39 cellular contexts compared by ENCODE assay signal in the genomic region with DNA sequence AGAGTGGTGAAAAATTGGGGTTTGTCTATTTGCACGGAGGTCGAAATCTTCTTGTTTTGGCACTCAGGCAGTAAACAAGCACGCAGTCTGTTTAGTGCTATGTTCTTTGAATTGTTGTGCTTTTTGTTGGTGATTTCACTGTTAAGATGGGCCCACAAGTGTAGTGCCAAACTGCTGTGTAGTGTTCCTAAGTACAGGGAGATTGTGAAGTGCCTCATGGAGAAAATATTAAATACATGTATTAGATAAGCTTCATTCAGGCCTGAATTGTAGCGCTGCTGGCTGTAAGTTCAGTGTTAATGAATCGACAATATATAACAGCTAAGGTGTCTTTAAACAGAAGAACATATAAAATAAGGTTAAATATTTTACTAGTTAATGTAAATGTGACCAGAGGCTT.
"Had no signal": no experiment of that assay in that cellular context is flagged by ENCODE, and none has a peak within 500 bp of the region (broad histone marks: within the 10 kb centered on the region; RNA-seq: fewer than 3 reads in every experiment).

No MANE protein-coding gene starts in this region.

- DNase-seq: activated effector memory CD4-positive, alpha-beta T cell treated with anti-CD3 and anti-CD28 coated beads, Interleukin-2, amount 50 U/mL, for 16 hours; activated effector memory CD4-positive, alpha-beta T cell treated with Interleukin-2 at 50 U/mL for 16 hours; activated gamma-delta T cell; activated gamma-delta T cell treated with Interleukin-2 at 50 U/mL for 16 hours; activated naive CD4-positive, alpha-beta T cell; activated naive CD4-positive, alpha-beta T cell treated with anti-CD3 and anti-CD28 coated beads for 36 hours; activated naive CD4-positive, alpha-beta T cell treated with anti-CD3 and anti-CD28 coated beads, Interleukin-2, amount 10 ng/mL, durations not matched to agents 7 days and 5 days; activated naive CD4-positive, alpha-beta T cell treated with anti-CD3 and anti-CD28 coated beads, Interleukin-2, amount 50 U/mL, for 16 hours; activated naive CD4-positive, alpha-beta T cell treated with Interleukin-2 at 50 U/mL for 16 hours; activated naive CD8-positive, alpha-beta T cell treated with anti-CD3 and anti-CD28 coated beads for 36 hours; activated naive CD8-positive, alpha-beta T cell treated with anti-CD3 and anti-CD28 coated beads, Interleukin-2, amount 10 ng/mL, durations not matched to agents 7 days and 5 days; activated naive CD8-positive, alpha-beta T cell treated with anti-CD3 and anti-CD28 coated beads, Interleukin-2, amount 50 U/mL, for 24 hours; activated T-cell treated with anti-CD3 and anti-CD28 coated beads, Interleukin-2, amount 50 U/mL, for 24 hours; activated T-cell treated with anti-CD3 and anti-CD28 coated beads, Interleukin-2, amount 50 U/mL, for 4 hours; activated T-cell treated with anti-CD3 and anti-CD28 coated beads, Interleukin-2, amount 50 U/mL, for 48 hours; activated T-cell treated with anti-CD3 and anti-CD28 coated beads, Interleukin-2, amount 50 U/mL, for 72 hours; adrenal gland; amniotic stem cell; amygdala; anterior cingulate cortex; aorta; body of pancreas; brain microvascular endothelial cell; caudate nucleus; central memory CD4-positive, alpha-beta T cell; cerebellar nuclear complex had no signal

- ATAC-seq: activated naive CD4-positive, alpha-beta T cell treated with anti-CD3 and anti-CD28 coated beads, Interleukin-2, amount 50 U/mL, for 72 hours; activated naive CD8-positive, alpha-beta T cell treated with anti-CD3 and anti-CD28 coated beads, Interleukin-2, amount 50 U/mL, for 24 hours; activated T-cell treated with anti-CD3 and anti-CD28 coated beads, Interleukin-2, amount 50 U/mL, for 4 hours; activated T-cell treated with anti-CD3 and anti-CD28 coated beads, Interleukin-2, amount 50 U/mL, for 72 hours; activated T-helper 17 cell treated with anti-CD3 and anti-CD28 coated beads, Interleukin-2, amount 50 U/mL, for 72 hours; body of pancreas had no signal

- H3K27ac ChIP-seq: adrenal gland, ascending aorta, body of pancreas, brain microvascular endothelial cell, breast epithelium, cardiac muscle cell had no signal

- H3K4me1 Mint-ChIP-seq: brain had no signal

- FAIRE-seq: astrocyte, bronchial epithelial cell had no signal

- H3K27me3 Mint-ChIP-seq: activated naive CD4-positive, alpha-beta T cell treated with anti-CD3 and anti-CD28 coated beads, Interleukin-2, amount 10 ng/mL, durations not matched to agents 7 days and 5 days; activated naive CD4-positive, alpha-beta T cell treated with anti-CD3 and anti-CD28 coated beads, Interleukin-2, amount 50 U/mL, for 24 hours; activated naive CD8-positive, alpha-beta T cell; activated naive CD8-positive, alpha-beta T cell treated with anti-CD3 and anti-CD28 coated beads for 36 hours; activated naive CD8-positive, alpha-beta T cell treated with anti-CD3 and anti-CD28 coated beads, Interleukin-2, amount 10 ng/mL, durations not matched to agents 7 days and 5 days; activated naive CD8-positive, alpha-beta T cell treated with anti-CD3 and anti-CD28 coated beads, Interleukin-2, amount 50 U/mL, for 24 hours; activated T-cell treated with anti-CD3 and anti-CD28 coated beads, Interleukin-2, amount 50 U/mL, for 24 hours; activated T-helper 17 cell treated with anti-CD3 and anti-CD28 coated beads, Interleukin-2, amount 50 U/mL, for 72 hours; brain; central memory CD8-positive, alpha-beta T cell had no signal

- H3K4me3 Mint-ChIP-seq: activated naive CD4-positive, alpha-beta T cell treated with anti-CD3 and anti-CD28 coated beads for 36 hours; activated naive CD4-positive, alpha-beta T cell treated with anti-CD3 and anti-CD28 coated beads, Interleukin-2, amount 10 ng/mL, durations not matched to agents 7 days and 5 days; activated naive CD4-positive, alpha-beta T cell treated with anti-CD3 and anti-CD28 coated beads, Interleukin-2, amount 50 U/mL, for 24 hours; activated naive CD8-positive, alpha-beta T cell; activated naive CD8-positive, alpha-beta T cell treated with anti-CD3 and anti-CD28 coated beads for 36 hours; activated naive CD8-positive, alpha-beta T cell treated with anti-CD3 and anti-CD28 coated beads, Interleukin-2, amount 10 ng/mL, durations not matched to agents 7 days and 5 days; activated naive CD8-positive, alpha-beta T cell treated with anti-CD3 and anti-CD28 coated beads, Interleukin-2, amount 50 U/mL, for 24 hours; activated T-cell treated with anti-CD3 and anti-CD28 coated beads, Interleukin-2, amount 50 U/mL, for 24 hours; activated T-cell treated with anti-CD3 and anti-CD28 coated beads, Interleukin-2, amount 50 U/mL, for 4 hours; activated T-cell treated with anti-CD3 and anti-CD28 coated beads, Interleukin-2, amount 50 U/mL, for 72 hours; activated T-helper 1 cell treated with anti-CD3 and anti-CD28 coated beads, Interleukin-12 subunit alpha, Interleukin-12 subunit beta, Interleukin-2, Interleukin-4 antibody, amounts not matched to agents 30 ng/mL and 10 ng/mL and 1 ng/mL, durations not matched to agents 14 hours and 24 hours and 36 hours; activated T-helper 17 cell treated with anti-CD3 and anti-CD28 coated beads, Interleukin-2, amount 50 U/mL, for 72 hours; brain; central memory CD8-positive, alpha-beta T cell had no signal

- H3K9me3 ChIP-seq: adrenal gland, ascending aorta, body of pancreas, breast epithelium had no signal

- H3K4me3 ChIP-seq: adrenal gland, ascending aorta, body of pancreas, breast epithelium, cardiac muscle cell had no signal

- H3K27me3 ChIP-seq: adrenal gland, ascending aorta, body of pancreas, brain microvascular endothelial cell, breast epithelium, cardiac muscle cell had no signal

- H3K9me3 Mint-ChIP-seq: activated naive CD4-positive, alpha-beta T cell treated with anti-CD3 and anti-CD28 coated beads for 36 hours; activated naive CD4-positive, alpha-beta T cell treated with anti-CD3 and anti-CD28 coated beads, Interleukin-2, amount 10 ng/mL, durations not matched to agents 7 days and 5 days; activated naive CD4-positive, alpha-beta T cell treated with anti-CD3 and anti-CD28 coated beads, Interleukin-2, amount 50 U/mL, for 24 hours; activated naive CD4-positive, alpha-beta T cell treated with anti-CD3 and anti-CD28 coated beads, Interleukin-2, amount 50 U/mL, for 72 hours; activated naive CD8-positive, alpha-beta T cell treated with anti-CD3 and anti-CD28 coated beads for 36 hours; activated naive CD8-positive, alpha-beta T cell treated with anti-CD3 and anti-CD28 coated beads, Interleukin-2, amount 10 ng/mL, durations not matched to agents 7 days and 5 days; activated naive CD8-positive, alpha-beta T cell treated with anti-CD3 and anti-CD28 coated beads, Interleukin-2, amount 50 U/mL, for 24 hours; activated T-cell treated with anti-CD3 and anti-CD28 coated beads, Interleukin-2, amount 50 U/mL, for 24 hours; activated T-cell treated with anti-CD3 and anti-CD28 coated beads, Interleukin-2, amount 50 U/mL, for 4 hours; activated T-cell treated with anti-CD3 and anti-CD28 coated beads, Interleukin-2, amount 50 U/mL, for 72 hours; activated T-helper 1 cell treated with anti-CD3 and anti-CD28 coated beads, Interleukin-12 subunit alpha, Interleukin-12 subunit beta, Interleukin-2, Interleukin-4 antibody, amounts not matched to agents 30 ng/mL and 10 ng/mL and 1 ng/mL, durations not matched to agents 14 hours and 24 hours and 36 hours; activated T-helper 17 cell treated with anti-CD3 and anti-CD28 coated beads, Interleukin-2, amount 50 U/mL, for 72 hours; activated T-helper 2 cell treated with anti-CD3 and anti-CD28 coated beads, Interferon-gamma antibody, Interleukin-2, Interleukin-4, amounts not matched to agents 10 μg/mL and 5 μg/mL and 100 μg/mL, durations not matched to agents 14 hours and 24 hours and 36 hours; brain; central memory CD8-positive, alpha-beta T cell had no signal

- H3K4me1 ChIP-seq: adrenal gland, ascending aorta, body of pancreas, breast epithelium had no signal

- H3K27ac Mint-ChIP-seq: activated naive CD4-positive, alpha-beta T cell treated with anti-CD3 and anti-CD28 coated beads for 36 hours; activated naive CD4-positive, alpha-beta T cell treated with anti-CD3 and anti-CD28 coated beads, Interleukin-2, amount 10 ng/mL, durations not matched to agents 7 days and 5 days; activated naive CD4-positive, alpha-beta T cell treated with anti-CD3 and anti-CD28 coated beads, Interleukin-2, amount 50 U/mL, for 24 hours; activated naive CD4-positive, alpha-beta T cell treated with anti-CD3 and anti-CD28 coated beads, Interleukin-2, amount 50 U/mL, for 72 hours; activated naive CD8-positive, alpha-beta T cell; activated naive CD8-positive, alpha-beta T cell treated with anti-CD3 and anti-CD28 coated beads for 36 hours; activated naive CD8-positive, alpha-beta T cell treated with anti-CD3 and anti-CD28 coated beads, Interleukin-2, amount 10 ng/mL, durations not matched to agents 7 days and 5 days; activated naive CD8-positive, alpha-beta T cell treated with anti-CD3 and anti-CD28 coated beads, Interleukin-2, amount 50 U/mL, for 24 hours; activated T-cell treated with anti-CD3 and anti-CD28 coated beads, Interleukin-2, amount 50 U/mL, for 72 hours; activated T-helper 1 cell treated with anti-CD3 and anti-CD28 coated beads, Interleukin-12 subunit alpha, Interleukin-12 subunit beta, Interleukin-2, Interleukin-4 antibody, amounts not matched to agents 30 ng/mL and 10 ng/mL and 1 ng/mL, durations not matched to agents 14 hours and 24 hours and 36 hours; activated T-helper 17 cell treated with anti-CD3 and anti-CD28 coated beads, Interleukin-2, amount 50 U/mL, for 72 hours; activated T-helper 2 cell treated with anti-CD3 and anti-CD28 coated beads, Interferon-gamma antibody, Interleukin-2, Interleukin-4, amounts not matched to agents 10 μg/mL and 5 μg/mL and 100 μg/mL, durations not matched to agents 14 hours and 24 hours and 36 hours had no signal
